ENCODE assay signal across 23 cellular contexts in the genomic region with DNA sequence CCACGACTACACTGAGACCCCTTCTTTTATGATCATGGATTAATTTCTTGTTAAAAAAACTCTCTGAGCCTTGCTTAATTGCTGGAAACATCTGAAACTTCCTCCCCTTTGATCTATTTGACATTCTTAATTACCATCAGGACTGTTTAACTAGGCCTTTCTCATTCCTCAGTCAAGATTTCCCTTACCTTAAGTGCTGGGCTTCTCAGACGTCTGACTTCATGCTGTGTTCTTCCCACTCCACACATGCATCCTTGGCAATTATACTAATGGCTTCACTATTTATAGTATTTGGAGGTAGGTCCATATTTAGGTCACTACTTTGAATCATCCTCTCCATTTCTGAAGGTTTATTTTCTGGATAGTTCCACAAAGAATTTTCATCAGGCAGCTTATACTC.
DNase-seq lines count a peak whose midpoint lies in the region; ATAC-seq and TF ChIP-seq lines count a peak whose summit lies in the region.
"Had no signal": no experiment of that assay in that cellular context is flagged by ENCODE, and none has a peak within 500 bp of the region (broad histone marks: within the 10 kb centered on the region; RNA-seq: fewer than 3 reads in every experiment).

No MANE protein-coding gene starts in this region.

- DNase-seq in NCI-H2227 (lab: John Stamatoyannopoulos, UW; ENCODE audit: unreplicated experiment) (peak; percentile 22), mesothelial cell of epicardium (ENCODE audit: low spot score in 2 of 2, unreplicated experiment in 2 of 2) (no peak), left colon (no peak), NCI-H226 (no peak)
- DNase-seq in stimulated activated effector memory CD8-positive, alpha-beta T cell treated with anti-CD3 and anti-CD28 coated beads, Interleukin-12 subunit alpha, Interleukin-12 subunit beta, amount 100 ng/mL, for 72 hours (ENCODE audit: low spot score in 2 of 2): no peak
- DNase-seq: Calu3; CD8-positive, alpha-beta memory T cell; DMS153; H7; KBM-7; MM.1S; NCI-H1092; NCI-H146; NCI-H2029; NCI-H510A treated with DMSO at 0.1 percent for 48 hours; RPMI8226; SHP77 treated with DMSO at 0.1 percent for 48 hours had no signal

- 0 out of 2 replicates have a peak, but pooled peaks cover under 1% of the 10 kb centered on the region for H3K9me3 ChIP-seq in HUES48 (ENCODE audit: control insufficient read depth, insufficient read depth, low read length)
- H3K9me3 ChIP-seq in SU-DHL-6 (ENCODE audit: insufficient read depth, low read length): no peaks in the 10 kb centered on the region; the same call in 1 of the 2 replicates

- no peak for ATAC-seq in left colon
- ATAC-seq in stimulated activated effector memory CD8-positive, alpha-beta T cell treated with anti-CD3 and anti-CD28 coated beads, Interleukin-12 subunit alpha, Interleukin-12 subunit beta, amount 100 ng/mL, for 72 hours: no peak
- ATAC-seq in GM19467 (IDR thresholded peaks at IDR 0.05; ENCODE audit: unreplicated experiment): no peak
- ATAC-seq: HepG2 had no signal

- H3K4me1 Mint-ChIP-seq in mesothelial cell of epicardium: peaks cover 21% of the 10 kb centered on the region
- H3K4me1 Mint-ChIP-seq in stimulated activated effector memory CD8-positive, alpha-beta T cell treated with anti-CD3 and anti-CD28 coated beads, Interleukin-12 subunit alpha, Interleukin-12 subunit beta, amount 100 ng/mL, for 72 hours: no peaks in the 10 kb centered on the region
- H3K4me1 Mint-ChIP-seq: CD8-positive, alpha-beta memory T cell had no signal

- H3K27ac Mint-ChIP-seq in mesothelial cell of epicardium: peak overlapping the region; percentile 16
- no peak overlapping the region for H3K27ac Mint-ChIP-seq in stimulated activated effector memory CD8-positive, alpha-beta T cell treated with anti-CD3 and anti-CD28 coated beads, Interleukin-12 subunit alpha, Interleukin-12 subunit beta, amount 100 ng/mL, for 72 hours
- H3K27ac Mint-ChIP-seq: CD8-positive, alpha-beta memory T cell had no signal

- no peaks in the 10 kb centered on the region for H3F3A ChIP-seq in SU-DHL-6 (ENCODE audit: insufficient read depth)

- intact Hi-C loops in left colon (cut with DNase I, micrococcal nuclease): no loop called here

- H2AFZ ChIP-seq in SU-DHL-6 (ENCODE audit: low read depth, low read length, severe bottlenecking): peak overlapping the region; percentile 5

- H3K9ac ChIP-seq in HUES48 (ENCODE audit: low read depth, low read length) (no peak overlapping the region), SU-DHL-6 (ENCODE audit: low read length) (no peak overlapping the region)

- H3K27me3 ChIP-seq in HUES48 (ENCODE audit: control insufficient read depth, insufficient read depth, low read length): no peaks in the 10 kb centered on the region
- no peaks in the 10 kb centered on the region for H3K27me3 ChIP-seq in SU-DHL-6 (ENCODE audit: low read length)

- peaks cover 3% of the 10 kb centered on the region for H3K27me3 Mint-ChIP-seq in mesothelial cell of epicardium (ENCODE audit: low read depth)
- H3K27me3 Mint-ChIP-seq: CD8-positive, alpha-beta memory T cell had no signal

- H4K20me1 ChIP-seq in SU-DHL-6 (ENCODE audit: low read depth, low read length): no peaks in the 10 kb centered on the region

- H3K4me1 ChIP-seq in HUES48 (ENCODE audit: control insufficient read depth, insufficient read depth, low read length): 0 out of 2 replicates have a peak, but pooled peaks cover 7% of the 10 kb centered on the region

- peak overlapping the region; percentile 43 for H3K27ac ChIP-seq in HUES48 (ENCODE audit: low read depth, low read length)
- no peak overlapping the region for H3K27ac ChIP-seq in SU-DHL-6 (ENCODE audit: low read depth, low read length)
- H3K27ac ChIP-seq: C4-2B, SK-N-MC had no signal

- TF ChIP-seq CTCF in SU-DHL-6 (IDR thresholded peaks at IDR 0.05; ENCODE audit: insufficient read depth, low read length, poor library complexity, severe bottlenecking) (no peak), mesothelial cell of epicardium (IDR thresholded peaks at IDR 0.05; ENCODE audit: unreplicated experiment) (no peak)

- no peak overlapping the region for H3K4me3 ChIP-seq in HUES48 (ENCODE audit: low read depth, low read length)
- no peak overlapping the region for H3K4me3 ChIP-seq in SU-DHL-6 (ENCODE audit: insufficient read depth, low read length, poor library complexity, severe bottlenecking)
- H3K4me3 ChIP-seq: SK-N-MC had no signal

- no peak overlapping the region for H3K4me3 Mint-ChIP-seq in mesothelial cell of epicardium
- no peak overlapping the region for H3K4me3 Mint-ChIP-seq in stimulated activated effector memory CD8-positive, alpha-beta T cell treated with anti-CD3 and anti-CD28 coated beads, Interleukin-12 subunit alpha, Interleukin-12 subunit beta, amount 100 ng/mL, for 72 hours
- H3K4me3 Mint-ChIP-seq: CD8-positive, alpha-beta memory T cell had no signal

- H3K79me2 ChIP-seq in SU-DHL-6 (ENCODE audit: insufficient read depth, low read length): no peaks in the 10 kb centered on the region

- H3K36me3 ChIP-seq in HUES48 (ENCODE audit: control insufficient read depth, insufficient read depth, low read length): no peaks in the 10 kb centered on the region
- H3K36me3 ChIP-seq in SU-DHL-6 (ENCODE audit: low read length): no peaks in the 10 kb centered on the region

- H3K36me3 Mint-ChIP-seq in mesothelial cell of epicardium: no peaks in the 10 kb centered on the region
- H3K36me3 Mint-ChIP-seq in stimulated activated effector memory CD8-positive, alpha-beta T cell treated with anti-CD3 and anti-CD28 coated beads, Interleukin-12 subunit alpha, Interleukin-12 subunit beta, amount 100 ng/mL, for 72 hours: no peaks in the 10 kb centered on the region
- H3K36me3 Mint-ChIP-seq: CD8-positive, alpha-beta memory T cell had no signal

- no peaks in the 10 kb centered on the region for H3K9me2 ChIP-seq in SU-DHL-6 (replicated peaks; ENCODE audit: insufficient read depth, low read length)

- H3K9me3 Mint-ChIP-seq in mesothelial cell of epicardium: peaks cover 3% of the 10 kb centered on the region
- peaks cover 13% of the 10 kb centered on the region for H3K9me3 Mint-ChIP-seq in stimulated activated effector memory CD8-positive, alpha-beta T cell treated with anti-CD3 and anti-CD28 coated beads, Interleukin-12 subunit alpha, Interleukin-12 subunit beta, amount 100 ng/mL, for 72 hours

- no peak overlapping the region for H3K4me2 ChIP-seq in SU-DHL-6 (ENCODE audit: low read depth, low read length, poor library complexity, severe bottlenecking)
